In the genomic region with DNA sequence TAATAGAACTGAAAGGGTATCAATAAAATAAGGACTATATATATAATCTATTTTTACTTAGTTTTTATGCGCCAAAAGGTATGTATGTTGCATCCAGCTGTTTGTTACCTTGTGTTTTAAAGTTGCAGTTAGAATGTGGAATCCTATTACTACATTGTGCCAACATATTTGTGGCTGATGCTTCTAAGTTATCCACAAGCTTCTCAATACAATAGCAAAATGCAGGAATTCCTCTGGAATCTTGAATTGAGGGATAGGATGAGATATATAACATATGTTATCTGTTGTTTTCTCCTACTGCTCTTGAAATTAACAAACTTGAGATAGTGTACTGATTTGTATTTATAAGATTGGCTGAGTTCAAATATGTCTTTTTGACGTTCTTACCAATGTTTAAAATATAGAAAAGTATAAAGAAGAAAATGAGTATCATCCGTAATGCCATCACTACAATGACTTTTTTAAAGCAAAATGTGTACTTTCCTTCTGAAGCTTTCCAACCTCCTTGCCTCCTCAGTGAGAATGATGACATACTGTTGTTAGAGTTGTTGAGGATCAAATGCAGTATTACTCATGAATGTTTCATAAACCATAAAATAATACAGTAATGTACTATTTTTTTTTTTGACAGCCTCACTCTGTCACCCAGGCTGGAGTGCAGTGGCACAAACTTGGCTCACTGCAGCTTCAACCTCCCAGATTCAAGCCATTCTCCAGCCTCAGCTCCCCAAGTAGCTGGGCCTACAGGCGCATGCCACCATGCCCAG, we compare ENCODE assay signal across 12 cellular contexts. TPM values are rescaled to one million over a fixed set of nuclear protein-coding genes. Genes with fewer than 3 reads are reported as not detected.
A peak's percentile ranks its signal among the peaks of the same experiment; 100 is the strongest.
DNase-seq lines count a peak whose midpoint lies in the region; ATAC-seq and TF ChIP-seq lines count a peak whose summit lies in the region.
"Had no signal": no experiment of that assay in that cellular context is flagged by ENCODE, and none has a peak within 500 bp of the region (broad histone marks: within the 10 kb centered on the region; RNA-seq: fewer than 3 reads in every experiment).

No MANE protein-coding gene starts in this region.

- no peaks in the 10 kb centered on the region for H3K36me3 ChIP-seq in CD8-positive, alpha-beta T cell (ENCODE audit: insufficient read depth, low read length)
- H3K36me3 ChIP-seq in vagina = no peaks in the 10 kb centered on the region

- H3K27ac Mint-ChIP-seq in CD8-positive, alpha-beta T cell = peak overlapping the region; percentile 85
- H3K27ac Mint-ChIP-seq in IgD-negative memory B cell = no peak overlapping the region
- H3K27ac Mint-ChIP-seq in neural crest cell (ENCODE audit: unreplicated experiment) = no peak overlapping the region
- no peak overlapping the region for H3K27ac Mint-ChIP-seq in nephron progenitor cell

- POLR2A ChIA-PET in CD8-positive, alpha-beta T cell (lab: Charles Lee) = interaction anchor here (0.6 to 1.2 kb wide), 2 partner anchors 45 to 78 kb away, joined by 3 to 5 read pairs; no protein-coding TSS in a partner anchor

- no peaks in the 10 kb centered on the region for H3K9me3 Mint-ChIP-seq in CD8-positive, alpha-beta T cell
- H3K9me3 Mint-ChIP-seq in IgD-negative memory B cell (no peaks in the 10 kb centered on the region), neural crest cell (no peaks in the 10 kb centered on the region), nephron progenitor cell (peaks cover 4% of the 10 kb centered on the region)

- H3K4me1 Mint-ChIP-seq in CD8-positive, alpha-beta T cell (ENCODE audit: low read depth) = peaks cover 77% of the 10 kb centered on the region
- peaks cover 66 to 76% (median 72%) of the 10 kb centered on the region in 3 donors for H3K4me1 Mint-ChIP-seq in IgD-negative memory B cell
- H3K4me1 Mint-ChIP-seq in neural crest cell = peaks cover 46% of the 10 kb centered on the region
- peaks cover 49% of the 10 kb centered on the region for H3K4me1 Mint-ChIP-seq in nephron progenitor cell

- peaks cover 51% of the 10 kb centered on the region for H3K36me3 Mint-ChIP-seq in CD8-positive, alpha-beta T cell
- peaks cover 2% of the 10 kb centered on the region for H3K36me3 Mint-ChIP-seq in IgD-negative memory B cell
- H3K36me3 Mint-ChIP-seq in neural crest cell (ENCODE audit: low read depth) = peaks cover 8% of the 10 kb centered on the region
- H3K36me3 Mint-ChIP-seq in nephron progenitor cell (ENCODE audit: low read depth) = peaks cover 51% of the 10 kb centered on the region

- H3K27ac ChIP-seq in CD8-positive, alpha-beta T cell (ENCODE audit: low read depth, low read length) = no peak overlapping the region
- no peak overlapping the region for H3K27ac ChIP-seq in vagina

- CTCF ChIA-PET in CD8-positive, alpha-beta T cell (lab: Charles Lee) = interaction anchor here (0.7 to 2.0 kb wide), 2 partner anchors 19 to 38 kb away, joined by 3 to 5 read pairs; no protein-coding TSS in a partner anchor

- no peaks in the 10 kb centered on the region for H3K27me3 Mint-ChIP-seq in CD8-positive, alpha-beta T cell (ENCODE audit: low read depth)
- H3K27me3 Mint-ChIP-seq in IgD-negative memory B cell (no peaks in the 10 kb centered on the region), neural crest cell (ENCODE audit: low read depth) (no peaks in the 10 kb centered on the region), nephron progenitor cell (ENCODE audit: low read depth, poor library complexity) (no peaks in the 10 kb centered on the region)

- peak; percentile 21 for ATAC-seq in CD8-positive, alpha-beta T cell
- no peak for ATAC-seq in HG03097 (IDR thresholded peaks at IDR 0.05; ENCODE audit: low FRiP score, unreplicated experiment)
- no peak for ATAC-seq in GM21367 (IDR thresholded peaks at IDR 0.05; ENCODE audit: unreplicated experiment)

- intact Hi-C loops in CD8-positive, alpha-beta T cell (cut with DNase I, micrococcal nuclease) = loop anchor here in 1 of 2 experiments (10.0 kb wide), 1 partner anchor 627 kb away; no protein-coding TSS in a partner anchor
- intact Hi-C loops in vagina (cut with DNase I) = no loop called here

- DNase-seq in CD8-positive, alpha-beta T cell = no peak
- DNase-seq in cardiac fibroblast (ENCODE audit: low read depth in 2 of 2) (peak; percentile 59 to 84), neural crest cell (ENCODE audit: low read depth, low spot score) (no peak), nephron progenitor cell (no peak), vagina (ENCODE audit: extremely low spot score in 2 of 2) (no peak)
- DNase-seq: activated gamma-delta T cell; effector CD4-positive, alpha-beta T cell; NCI-H2029 treated with DMSO at 0.1 percent for 48 hours; OCI-M1 had no signal

- no peak overlapping the region for H3K4me3 ChIP-seq in CD8-positive, alpha-beta T cell (ENCODE audit: low read depth, low read length)
- H3K4me3 ChIP-seq in cardiac fibroblast (replicated peaks in 1 of 2; ENCODE audit: low read depth in 2 of 2, low read length in 2 of 2) (no peak overlapping the region), vagina (no peak overlapping the region)

- TF ChIP-seq POLR2A in vagina (IDR thresholded peaks at IDR 0.05) = no peak

- no peaks in the 10 kb centered on the region for H3K27me3 ChIP-seq in CD8-positive, alpha-beta T cell (ENCODE audit: insufficient read depth, low read length)
- H3K27me3 ChIP-seq in vagina = no peaks in the 10 kb centered on the region

- TF ChIP-seq CTCF in CD8-positive, alpha-beta T cell (IDR thresholded peaks at IDR 0.05) = no peak
- TF ChIP-seq CTCF in cardiac fibroblast (IDR thresholded peaks at IDR 0.05; ENCODE audit: low read depth, low read length) = no peak
- TF ChIP-seq CTCF in neural crest cell (conservative IDR thresholded peaks at IDR 0.05) = no peak
- no peak for TF ChIP-seq CTCF in nephron progenitor cell (IDR thresholded peaks at IDR 0.05)
- no peak for TF ChIP-seq CTCF in vagina (IDR thresholded peaks at IDR 0.05)

- H3K4me3 Mint-ChIP-seq in CD8-positive, alpha-beta T cell = peak overlapping the region; percentile 62
- H3K4me3 Mint-ChIP-seq in IgD-negative memory B cell (peak overlapping the region; percentile 41 to 69 (median 45)), neural crest cell (peak overlapping the region; percentile 52), nephron progenitor cell (no peak overlapping the region)

- H3K4me1 ChIP-seq in CD8-positive, alpha-beta T cell (ENCODE audit: insufficient read depth, low read length) = peaks cover 85% of the 10 kb centered on the region
- H3K4me1 ChIP-seq in vagina = peaks cover 100% of the 10 kb centered on the region

- H3K9me3 ChIP-seq in CD8-positive, alpha-beta T cell (ENCODE audit: low read length) = no peaks in the 10 kb centered on the region
- no peaks in the 10 kb centered on the region for H3K9me3 ChIP-seq in vagina

RNA-seq across cellular contexts. Expression of gene RAP1B, which starts 6.6 kb away (rescaled TPM):
- total RNA-seq in CD8-positive, alpha-beta T cell = 100 to 1,000 TPM; 299 TPM
- 297 TPM for polyA plus RNA-seq in IgD-negative memory B cell
- total RNA-seq in neural crest cell (83.6 and 90.4 TPM in 2 replicates), vagina (169 TPM)

Comparison
In these comparisons a context has a peak if more than half of its experiments do, and no peak if none do; other contexts are left out.
1. DNase-seq: peak in cardiac fibroblast (2 of 2); none in CD8-positive, alpha-beta T cell (0 of 7), neural crest cell (single experiment), nephron progenitor cell (single experiment) and vagina (0 of 2).